Comparison of ENCODE assay signal across 9 cellular contexts in genomic region chr12:107134558-107134957, GRCh38. TPM values are rescaled to one million over a fixed set of nuclear protein-coding genes. Genes with fewer than 3 reads are reported as not detected.
DNase-seq lines count a peak whose midpoint lies in the region; FAIRE-seq and TF ChIP-seq lines count a peak whose summit lies in the region.
"Had no signal": no experiment of that assay in that cellular context is flagged by ENCODE, and none has a peak within 500 bp of the region (broad histone marks: within the 10 kb centered on the region; RNA-seq: fewer than 3 reads in every experiment).

No MANE protein-coding gene starts in this region.

- H3K4me3 ChIP-seq in BE2C (ENCODE audit: low read depth, low read length), result no peak overlapping the region
- H3K4me3 ChIP-seq: body of pancreas had no signal

- no peak for FAIRE-seq in GM12892 (lab: Jason Lieb, UNC)

- H3K9me3 ChIP-seq in BE2C, result no peaks in the 10 kb centered on the region
- H3K9me3 ChIP-seq: body of pancreas had no signal

- no peak for TF ChIP-seq POLR2A in GM12892 (IDR thresholded peaks at IDR 0.05; ENCODE audit: low read depth, low read length)

- H3K27me3 ChIP-seq in BE2C, result no peaks in the 10 kb centered on the region
- H3K27me3 ChIP-seq: body of pancreas had no signal

- peaks cover 4% of the 10 kb centered on the region; the same call in 1 of the 2 replicates for H3K4me1 ChIP-seq in BE2C
- H3K4me1 ChIP-seq: body of pancreas had no signal

- H3K27ac ChIP-seq in substantia nigra (ENCODE audit: low read depth, low read length, poor library complexity, severe bottlenecking), result no peak overlapping the region
- H3K27ac ChIP-seq: body of pancreas had no signal

- TF ChIP-seq CTCF in BE2C (IDR thresholded peaks at IDR 0.05; ENCODE audit: low read depth, low read length), result peak; percentile 66

- no peaks in the 10 kb centered on the region for H3K36me3 ChIP-seq in BE2C

- DNase-seq in BE2C, result peak; percentile 54
- DNase-seq in HuH-7.5 (ENCODE audit: low spot score), result peak; percentile 10
- peak; percentile 16 for DNase-seq in activated CD8-positive, alpha-beta memory T cell treated with anti-CD3 and anti-CD28 coated beads, Interleukin-2, amount 50 U/mL, for 4 hours
- DNase-seq in islet precursor cell, result peak; percentile 76
- no peak for DNase-seq in NCI-H510A treated with DMSO at 0.1 percent for 48 hours (lab: John Stamatoyannopoulos, UW)
- DNase-seq in C1 segment of cervical spinal cord (lab: John Stamatoyannopoulos, UW), result no peak
- no peak for DNase-seq in substantia nigra (lab: John Stamatoyannopoulos, UW)
- no peak for DNase-seq in GM12892 (ENCODE audit: insufficient read length)

RNA-seq across cellular contexts. Expression of gene CRY1, which starts 41.2 kb away (rescaled TPM):
- 16.5 TPM for polyA plus RNA-seq in BE2C (2012; ENCODE audit: insufficient read depth, insufficient read length, low read depth)
- 3.5 TPM for polyA plus RNA-seq in GM12892 (2012; ENCODE audit: missing spikeins)

Comparison
In these comparisons a context has a peak if more than half of its experiments do, and no peak if none do; other contexts are left out.
1. DNase-seq: peak in BE2C (single experiment), HuH-7.5 (single experiment), activated CD8-positive, alpha-beta memory T cell treated with anti-CD3 and anti-CD28 coated beads, Interleukin-2, amount 50 U/mL, for 4 hours (single experiment) and islet precursor cell (single experiment); none in NCI-H510A treated with DMSO at 0.1 percent for 48 hours (single experiment), C1 segment of cervical spinal cord (0 of 14), substantia nigra (0 of 49) and GM12892 (single experiment).